Comparison of ENCODE assay signal across 9 cellular contexts in the genomic region with DNA sequence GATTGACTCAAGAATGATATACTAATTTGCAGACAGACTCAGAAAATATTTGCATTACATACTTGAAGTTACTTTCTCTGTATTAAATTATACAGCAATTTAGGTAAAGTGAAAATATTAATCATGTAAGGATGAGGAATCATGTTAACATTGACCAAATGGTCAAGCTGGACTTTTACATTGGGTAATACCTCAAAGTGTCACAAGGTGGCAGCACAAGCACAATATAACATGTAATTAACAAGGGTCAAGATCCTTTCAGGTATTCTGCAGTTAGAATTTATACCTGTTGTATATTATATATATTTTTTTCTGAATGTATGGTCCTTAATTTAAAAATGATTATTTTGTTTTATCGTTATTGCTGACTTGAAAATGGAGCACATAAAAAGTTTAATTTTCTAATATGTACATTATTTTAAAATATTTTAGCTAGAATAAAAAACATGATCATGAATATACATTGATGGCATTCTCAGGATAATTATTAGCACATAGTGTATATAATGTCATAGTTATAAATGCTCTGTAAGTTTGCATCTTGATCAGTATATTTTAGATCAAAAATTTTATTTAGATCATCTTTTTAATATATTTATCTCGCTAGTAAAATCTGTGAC. TPM values are rescaled to one million over a fixed set of nuclear protein-coding genes. Genes with fewer than 3 reads are reported as not detected.
A peak's percentile ranks its signal among the peaks of the same experiment; 100 is the strongest.
DNase-seq lines count a peak whose midpoint lies in the region; ATAC-seq, FAIRE-seq and TF ChIP-seq lines count a peak whose summit lies in the region.
"Had no signal": no experiment of that assay in that cellular context is flagged by ENCODE, and none has a peak within 500 bp of the region (broad histone marks: within the 10 kb centered on the region; RNA-seq: fewer than 3 reads in every experiment).

No MANE protein-coding gene starts in this region.

- no peaks in the 10 kb centered on the region for H3K4me1 Mint-ChIP-seq in CD4-positive, alpha-beta memory T cell
- peaks cover 37% of the 10 kb centered on the region for H3K4me1 Mint-ChIP-seq in nephron progenitor cell

- no peak overlapping the region for H3K27ac ChIP-seq in CD4-positive, alpha-beta memory T cell (ENCODE audit: low read depth, low read length)

- H3K4me3 ChIP-seq in CD4-positive, alpha-beta memory T cell (ENCODE audit: low read length in 2 of 2) = no peak overlapping the region

- no peaks in the 10 kb centered on the region for H3K27me3 ChIP-seq in CD4-positive, alpha-beta memory T cell (ENCODE audit: insufficient read depth, low read length)

- ATAC-seq in HG02970 (IDR thresholded peaks at IDR 0.05; ENCODE audit: low FRiP score, unreplicated experiment) (peak; percentile 64), sciatic nerve (no peak)

- CTCF ChIA-PET in CD4-positive, alpha-beta memory T cell (lab: Charles Lee; ENCODE audit: partially characterized antibody) = interaction anchor here (0.9 to 2.1 kb wide), 6 partner anchors 8 to 45 kb away, joined by 3 to 7 read pairs (median 4); no protein-coding TSS in a partner anchor

- H3K36me3 ChIP-seq in CD4-positive, alpha-beta memory T cell (ENCODE audit: insufficient read depth, low read length) = no peaks in the 10 kb centered on the region

- H3K4me3 Mint-ChIP-seq in CD4-positive, alpha-beta memory T cell = no peak overlapping the region
- no peak overlapping the region for H3K4me3 Mint-ChIP-seq in nephron progenitor cell

- POLR2A ChIA-PET in CD4-positive, alpha-beta memory T cell (lab: Charles Lee; ENCODE audit: partially characterized antibody) = interaction anchor here (0.6 kb wide), 1 partner anchor 1041 kb away, joined by 4 read pairs; no protein-coding TSS in a partner anchor

- peak; percentile 87 for FAIRE-seq in GM18507 (lab: Jason Lieb, UNC)

- H3K36me3 Mint-ChIP-seq in CD4-positive, alpha-beta memory T cell = no peaks in the 10 kb centered on the region
- peaks cover 26% of the 10 kb centered on the region for H3K36me3 Mint-ChIP-seq in nephron progenitor cell (ENCODE audit: low read depth)

- no peaks in the 10 kb centered on the region for H3K9me3 ChIP-seq in CD4-positive, alpha-beta memory T cell (ENCODE audit: control insufficient read depth in 1 of 2, low read length in 2 of 2)

- peak in 3 of 5 donors; percentile 11 to 19 (median 17) for DNase-seq in CD4-positive, alpha-beta memory T cell
- DNase-seq in GM18507 (ENCODE audit: extremely low spot score, insufficient read length, low read depth) = peak; percentile 11
- peak; percentile 82 for DNase-seq in OCI-M1 (lab: John Stamatoyannopoulos, UW)
- DNase-seq in dermis blood vessel endothelial cell = peak; percentile 71
- peak; percentile 62 for DNase-seq in nephron progenitor cell
- no peak for DNase-seq in middle frontal gyrus (ENCODE audit: extremely low spot score, low spot score)
- DNase-seq in sciatic nerve (ENCODE audit: low spot score) = no peak

- no peaks in the 10 kb centered on the region for H3K9me3 Mint-ChIP-seq in CD4-positive, alpha-beta memory T cell
- peaks cover 14% of the 10 kb centered on the region for H3K9me3 Mint-ChIP-seq in nephron progenitor cell

- peaks cover 4 to 5% of the 10 kb centered on the region in 2 donors for H3K27me3 Mint-ChIP-seq in CD4-positive, alpha-beta memory T cell
- H3K27me3 Mint-ChIP-seq in nephron progenitor cell (ENCODE audit: low read depth, poor library complexity) = no peaks in the 10 kb centered on the region

- no peak overlapping the region for H3K27ac Mint-ChIP-seq in CD4-positive, alpha-beta memory T cell
- no peak overlapping the region for H3K27ac Mint-ChIP-seq in nephron progenitor cell

- peak; percentile 89 for TF ChIP-seq CTCF in nephron progenitor cell (IDR thresholded peaks at IDR 0.05)

- intact Hi-C loops in CD4-positive, alpha-beta memory T cell (cut with micrococcal nuclease) = loop anchor here (10.0 kb wide), 1 partner anchor 1357 kb away; no protein-coding TSS in a partner anchor
- intact Hi-C loops in sciatic nerve (cut with DNase I) = no loop called here

- no peaks in the 10 kb centered on the region for H3K4me1 ChIP-seq in CD4-positive, alpha-beta memory T cell (ENCODE audit: insufficient read depth, low read length)

RNA-seq across cellular contexts. Expression of gene HAPLN1, which starts 8.6 kb away (rescaled TPM):
- total RNA-seq in CD4-positive, alpha-beta memory T cell = not detected
- not detected for polyA plus RNA-seq in CD4-positive, alpha-beta memory T cell
- total RNA-seq in dermis blood vessel endothelial cell (under 0.01 TPM in 1 of 2 replicates, not detected in the other), sciatic nerve (not detected)
- total RNA-seq: pulmonary artery endothelial cell had no signal

Comparison
In these comparisons a context has a peak if more than half of its experiments do, and no peak if none do; other contexts are left out.
1. DNase-seq: peak in CD4-positive, alpha-beta memory T cell (3 of 5), GM18507 (single experiment), OCI-M1 (single experiment), dermis blood vessel endothelial cell (single experiment) and nephron progenitor cell (single experiment); none in middle frontal gyrus (single experiment) and sciatic nerve (single experiment).